ENCODE assay signal across 8 cellular contexts in genomic region chr1:231432996-231433395, GRCh38.
"Had no signal": no experiment of that assay in that cellular context is flagged by ENCODE, and none has a peak within 500 bp of the region (broad histone marks: within the 10 kb centered on the region; RNA-seq: fewer than 3 reads in every experiment).

No MANE protein-coding gene starts in this region.

- DNase-seq: GDM1, GF-D8 had no signal

- FAIRE-seq: G401.6, GM12878, GM12891, GM12892, GM18507, GM19239 had no signal

- H3K4me3 ChIP-seq: GM12878 had no signal

- ATAC-seq: GM12878 had no signal
